Comparison of ENCODE assay signal across 13 cellular contexts in the genomic region with DNA sequence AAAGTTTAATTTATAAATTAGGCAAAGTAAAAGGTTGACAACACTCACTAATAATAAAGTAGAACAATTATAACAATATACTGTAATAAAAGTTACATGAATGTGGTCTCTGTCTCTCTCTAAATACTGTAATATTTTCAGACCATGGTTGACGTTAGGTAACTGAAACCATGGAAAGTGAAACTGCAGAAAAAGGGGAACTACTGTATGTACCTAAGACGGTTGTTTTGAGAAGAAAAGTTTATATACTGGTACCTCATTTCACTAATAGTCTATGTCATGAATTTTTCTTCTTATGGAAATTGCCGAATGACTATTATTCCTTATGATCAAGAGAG.
A peak's percentile ranks its signal among the peaks of the same experiment; 100 is the strongest.
DNase-seq lines count a peak whose midpoint lies in the region; ATAC-seq, FAIRE-seq and TF ChIP-seq lines count a peak whose summit lies in the region.
"Had no signal": no experiment of that assay in that cellular context is flagged by ENCODE, and none has a peak within 500 bp of the region (broad histone marks: within the 10 kb centered on the region; RNA-seq: fewer than 3 reads in every experiment).

No MANE protein-coding gene starts in this region.

- no peak for DNase-seq in NCI-H146 (lab: John Stamatoyannopoulos, UW)
- no peak for DNase-seq in right atrium auricular region (ENCODE audit: low spot score)
- no peak for DNase-seq in kidney
- DNase-seq in activated gamma-delta T cell treated with Interleukin-2 at 50 U/mL for 16 hours = no peak
- DNase-seq: activated T-cell treated with anti-CD3 and anti-CD28 coated beads, Interleukin-2, amount 50 U/mL, for 4 hours; C1 segment of cervical spinal cord; heart right ventricle; naive thymus-derived CD8-positive, alpha-beta T cell had no signal

- peaks cover 16% of the 10 kb centered on the region; the same call in 1 of the 2 replicates for H3K79me2 ChIP-seq in OCI-LY1 (ENCODE audit: insufficient read depth, low read length)

- H3K4me1 ChIP-seq in OCI-LY1 (ENCODE audit: insufficient read depth, low read length, severe bottlenecking) (peaks cover 92% of the 10 kb centered on the region), right atrium auricular region (peaks cover 0 to 7% of the 10 kb centered on the region in 2 donors), kidney (ENCODE audit: control insufficient read depth in 1 of 2, insufficient read depth in 1 of 2, low read depth in 1 of 2, low read length in 2 of 2) (no peaks in the 10 kb centered on the region)

- no peaks in the 10 kb centered on the region for H3K27me3 ChIP-seq in OCI-LY1 (ENCODE audit: insufficient read depth, low read length)
- H3K27me3 ChIP-seq in right atrium auricular region = no peaks in the 10 kb centered on the region
- H3K27me3 ChIP-seq: heart right ventricle had no signal

- no peaks in the 10 kb centered on the region for H3K9me2 ChIP-seq in OCI-LY1 (ENCODE audit: low read depth, low read length)

- H3K36me3 ChIP-seq in OCI-LY1 (ENCODE audit: insufficient read depth, low read length) = no peaks in the 10 kb centered on the region
- H3K36me3 ChIP-seq in right atrium auricular region = no peaks in the 10 kb centered on the region
- H3K36me3 ChIP-seq in kidney (ENCODE audit: control insufficient read depth in 1 of 2, insufficient read depth in 2 of 2, low read length in 2 of 2) = no peaks in the 10 kb centered on the region
- H3K36me3 ChIP-seq: heart right ventricle, thoracic aorta had no signal

- intact Hi-C loops in kidney (cut with DNase I) = no loop called here

- TF ChIP-seq CTCF in OCI-LY1 (IDR thresholded peaks at IDR 0.05; ENCODE audit: low read length) = no peak
- no peak for TF ChIP-seq CTCF in right atrium auricular region (IDR thresholded peaks at IDR 0.05)
- TF ChIP-seq CTCF in kidney (IDR thresholded peaks at IDR 0.05; ENCODE audit: borderline replicate concordance, extremely low read depth, insufficient read depth) = no peak

- H3K4me2 ChIP-seq in OCI-LY1 (ENCODE audit: low read length) = peak overlapping the region; percentile 84

- H3K9ac ChIP-seq in OCI-LY1 (ENCODE audit: low read length) (peak overlapping the region; percentile 92), kidney (ENCODE audit: low read length in 2 of 2) (no peak overlapping the region)

- H3K27ac ChIP-seq in OCI-LY1 (ENCODE audit: low read depth, low read length, poor library complexity, severe bottlenecking) = peak overlapping the region; percentile 99
- H3K27ac ChIP-seq in right atrium auricular region = no peak overlapping the region
- H3K27ac ChIP-seq in kidney (ENCODE audit: low read depth in 2 of 2, low read length in 2 of 2) = no peak overlapping the region
- H3K27ac ChIP-seq: heart right ventricle had no signal

- H3K4me3 ChIP-seq in OCI-LY1 (ENCODE audit: low read depth, low read length, poor library complexity, severe bottlenecking) (peak overlapping the region; percentile 67), right atrium auricular region (no peak overlapping the region), kidney (ENCODE audit: low read length in 2 of 2) (no peak overlapping the region)
- H3K4me3 ChIP-seq: heart right ventricle, thoracic aorta had no signal

- H3K9me3 ChIP-seq in OCI-LY1 (ENCODE audit: low read length) = no peaks in the 10 kb centered on the region; the same call in 1 of the 2 replicates
- H3K9me3 ChIP-seq in right atrium auricular region = no peaks in the 10 kb centered on the region
- H3K9me3 ChIP-seq in kidney (ENCODE audit: control insufficient read depth in 1 of 2, low read length in 2 of 2) = no peaks in the 10 kb centered on the region
- H3K9me3 ChIP-seq: heart right ventricle, thoracic aorta had no signal

- FAIRE-seq in kidney (lab: Jason Lieb, UNC) = no peak

- peak; percentile 97 for ATAC-seq in GM18499 (IDR thresholded peaks at IDR 0.05; ENCODE audit: insufficient read depth, unreplicated experiment)
- peak; percentile 97 for ATAC-seq in GM21390 (IDR thresholded peaks at IDR 0.05; ENCODE audit: unreplicated experiment)
- peak; percentile 98 for ATAC-seq in HG03097 (IDR thresholded peaks at IDR 0.05; ENCODE audit: low FRiP score, unreplicated experiment)
- ATAC-seq: activated T-cell treated with anti-CD3 and anti-CD28 coated beads, Interleukin-2, amount 50 U/mL, for 4 hours; heart right ventricle; naive thymus-derived CD8-positive, alpha-beta T cell had no signal

- H2AFZ ChIP-seq in OCI-LY1 (ENCODE audit: low read length) = no peak overlapping the region

- H3F3A ChIP-seq in OCI-LY1 (ENCODE audit: insufficient read depth, low read length) = peaks cover 9% of the 10 kb centered on the region; the same call in 1 of the 2 replicates

- H4K20me1 ChIP-seq in OCI-LY1 (ENCODE audit: insufficient read depth, low read length) = no peaks in the 10 kb centered on the region
